9 cellular contexts compared by ENCODE assay signal in the genomic region with DNA sequence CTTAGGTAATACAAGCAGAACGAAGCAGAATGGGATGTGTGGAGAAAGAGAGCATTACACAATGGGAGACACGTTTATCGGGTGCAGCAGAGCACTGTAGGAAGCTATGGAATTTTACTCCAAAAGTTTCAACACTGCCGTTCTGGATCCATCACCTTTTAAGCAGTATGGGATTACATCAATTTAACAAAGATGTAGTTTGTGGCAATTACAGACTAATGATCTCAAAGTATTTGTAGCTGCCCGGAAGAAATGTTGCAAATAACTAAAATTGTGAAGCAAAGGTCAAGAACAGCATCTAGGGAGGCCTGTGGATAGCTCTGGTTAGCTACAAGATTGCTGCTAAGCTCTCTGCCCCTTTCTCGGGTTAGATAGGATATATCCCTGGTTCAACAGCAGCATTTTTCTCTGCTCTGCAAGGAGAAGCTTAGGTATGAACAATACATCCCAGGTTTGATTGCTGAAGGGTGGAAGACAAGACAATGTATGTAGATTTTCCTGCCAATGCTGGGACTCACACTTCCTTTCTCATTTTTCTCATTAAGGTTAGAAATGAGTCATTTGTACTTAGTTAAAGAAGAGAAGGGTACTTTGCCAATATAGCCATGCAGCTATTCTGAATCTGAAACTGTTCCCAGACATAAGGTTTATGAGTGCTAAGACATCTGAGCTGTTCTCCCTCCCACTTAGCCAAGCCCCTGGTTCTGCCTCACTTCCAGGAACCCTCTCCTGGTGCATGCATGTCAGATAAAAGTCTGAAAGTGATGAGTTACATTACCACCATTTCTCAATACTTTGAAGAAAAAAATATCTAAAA.
DNase-seq lines count a peak whose midpoint lies in the region; ATAC-seq and TF ChIP-seq lines count a peak whose summit lies in the region.
"Had no signal": no experiment of that assay in that cellular context is flagged by ENCODE, and none has a peak within 500 bp of the region (broad histone marks: within the 10 kb centered on the region; RNA-seq: fewer than 3 reads in every experiment).

No MANE protein-coding gene starts in this region.

- no peaks in the 10 kb centered on the region for H3K36me3 ChIP-seq in lung (ENCODE audit: control insufficient read depth in 2 of 2, insufficient read depth in 2 of 2, low read length in 2 of 2)

- H3K27ac Mint-ChIP-seq in T-helper 2 cell treated with Interferon-gamma antibody and Interleukin-4, amounts not matched to agents 5 μg/mL and 100 μg/mL, for 36 hours: no peak overlapping the region
- H3K27ac Mint-ChIP-seq in glutamatergic neuron (ENCODE audit: unreplicated experiment): no peak overlapping the region

- peaks cover 0 to 5% of the 10 kb centered on the region in 2 donors for H3K4me1 ChIP-seq in lung (ENCODE audit: control insufficient read depth in 2 of 2, insufficient read depth in 2 of 2, low read length in 2 of 2)

- H3K4me3 ChIP-seq in lung: no peak overlapping the region

- 53 to 73% methylated on average over 6 of the region's 6 CpGs for WGBS in lung, 2 donors

- H3K9me3 Mint-ChIP-seq in T-helper 2 cell treated with Interferon-gamma antibody and Interleukin-4, amounts not matched to agents 5 μg/mL and 100 μg/mL, for 36 hours: no peaks in the 10 kb centered on the region
- H3K9me3 Mint-ChIP-seq in glutamatergic neuron (ENCODE audit: unreplicated experiment): no peaks in the 10 kb centered on the region

- H3K4me3 Mint-ChIP-seq in T-helper 2 cell treated with Interferon-gamma antibody and Interleukin-4, amounts not matched to agents 5 μg/mL and 100 μg/mL, for 36 hours: no peak overlapping the region
- H3K4me3 Mint-ChIP-seq in glutamatergic neuron (ENCODE audit: unreplicated experiment): no peak overlapping the region

- peak; percentile 81 for DNase-seq in GM03348 (ENCODE audit: low spot score)
- DNase-seq in T-helper 2 cell treated with Interferon-gamma antibody and Interleukin-4, amounts not matched to agents 5 μg/mL and 100 μg/mL, for 36 hours (ENCODE audit: low spot score): peak; percentile 72
- DNase-seq in lung (ENCODE audit: low spot score): no peak
- DNase-seq in KBM-7: no peak
- no peak for DNase-seq in glutamatergic neuron
- no peak for DNase-seq in HuH-7 (ENCODE audit: low spot score)
- DNase-seq in mesenteric fat pad (ENCODE audit: low spot score): no peak

- peak; percentile 88 for ATAC-seq in GM21723 (IDR thresholded peaks at IDR 0.05; ENCODE audit: unreplicated experiment)
- peak; percentile 68 for ATAC-seq in lung (ENCODE audit: insufficient read depth, low FRiP score)
- ATAC-seq: HCT116 had no signal

- TF ChIP-seq CTCF in lung (IDR thresholded peaks at IDR 0.05; ENCODE audit: control extremely low read depth, extremely low read depth) (no peak), glutamatergic neuron (IDR thresholded peaks at IDR 0.05; ENCODE audit: partially characterized antibody, unreplicated experiment) (no peak)

- peaks cover 31% of the 10 kb centered on the region for H3K4me1 Mint-ChIP-seq in T-helper 2 cell treated with Interferon-gamma antibody and Interleukin-4, amounts not matched to agents 5 μg/mL and 100 μg/mL, for 36 hours (ENCODE audit: low read depth)
- H3K4me1 Mint-ChIP-seq in glutamatergic neuron (ENCODE audit: low read depth, unreplicated experiment): peaks cover 4% of the 10 kb centered on the region

- H3K27ac ChIP-seq in lung (ENCODE audit: low read depth in 1 of 2, low read length in 1 of 2): peak overlapping the region in 1 of 2 donors; percentile 26

- no peaks in the 10 kb centered on the region for H3K27me3 ChIP-seq in lung (ENCODE audit: control insufficient read depth, insufficient read depth)

- H3K27me3 Mint-ChIP-seq in T-helper 2 cell treated with Interferon-gamma antibody and Interleukin-4, amounts not matched to agents 5 μg/mL and 100 μg/mL, for 36 hours (ENCODE audit: low read depth): peaks cover 3% of the 10 kb centered on the region
- no peaks in the 10 kb centered on the region for H3K27me3 Mint-ChIP-seq in glutamatergic neuron (ENCODE audit: unreplicated experiment)

- H3K36me3 Mint-ChIP-seq in T-helper 2 cell treated with Interferon-gamma antibody and Interleukin-4, amounts not matched to agents 5 μg/mL and 100 μg/mL, for 36 hours (ENCODE audit: low read depth): no peaks in the 10 kb centered on the region
- no peaks in the 10 kb centered on the region for H3K36me3 Mint-ChIP-seq in glutamatergic neuron (ENCODE audit: unreplicated experiment)

- in situ Hi-C loops in KBM-7 (cut with MboI; ENCODE audit: low pct_unique_long_range_greater_than_20kb, low sequenced_read_pairs): no loop called here

- peaks cover 0 to 2% of the 10 kb centered on the region in 2 donors for H3K9me3 ChIP-seq in lung (ENCODE audit: control insufficient read depth in 2 of 2, insufficient read depth in 1 of 2, low read length in 1 of 2)

Comparison
In these comparisons a context has a peak if more than half of its experiments do, and no peak if none do; other contexts are left out.
1. DNase-seq: peak in GM03348 (single experiment) and T-helper 2 cell treated with Interferon-gamma antibody and Interleukin-4, amounts not matched to agents 5 μg/mL and 100 μg/mL, for 36 hours (single experiment); none in lung (single experiment), KBM-7 (single experiment), glutamatergic neuron (single experiment), HuH-7 (single experiment) and mesenteric fat pad (single experiment).